In the genomic region with DNA sequence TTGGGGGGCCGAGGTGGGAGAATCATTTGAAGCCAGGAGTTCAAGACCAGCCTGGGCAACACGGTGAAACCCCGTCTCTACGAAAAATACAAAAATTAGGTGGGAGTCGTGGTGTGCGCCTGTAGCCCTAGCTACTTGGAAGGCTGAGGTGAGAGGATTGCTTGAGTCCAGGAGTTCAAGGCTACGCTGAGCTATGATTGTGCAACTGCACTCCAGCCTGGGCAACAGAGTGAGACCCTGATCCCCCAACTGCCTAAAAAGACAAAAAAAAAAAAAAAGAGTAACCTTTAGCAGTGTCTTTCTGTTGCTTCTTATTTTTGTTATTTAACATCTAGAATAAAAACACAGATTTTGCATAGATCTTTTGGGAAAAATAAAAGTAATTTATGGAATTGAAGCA, we compare ENCODE assay signal across 23 cellular contexts. TPM values are rescaled to one million over a fixed set of nuclear protein-coding genes. Genes with fewer than 3 reads are reported as not detected.
"Had no signal": no experiment of that assay in that cellular context is flagged by ENCODE, and none has a peak within 500 bp of the region (broad histone marks: within the 10 kb centered on the region; RNA-seq: fewer than 3 reads in every experiment).

No MANE protein-coding gene starts in this region.

- DNase-seq: Kasumi-1, MM.1S, NCI-H1092 treated with DMSO at 0.1 percent for 48 hours, NCI-H1436, NCI-H187, NCI-H2029, NCI-H2081 treated with DMSO at 0.1 percent for 48 hours, NCI-H2171, NCI-H226, NCI-H446, NCI-H510A, NCI-H524 treated with DMSO at 0.1 percent for 48 hours, NCI-H69, NCI-H774, Right ventricle myocardium superior, RPMI8226, SIG-M5 had no signal

- H3K9me3 ChIP-seq: SJSA1 had no signal

- H3K27me3 ChIP-seq: SJSA1 had no signal

- H3K9ac ChIP-seq: KMS-11 had no signal

- H3K4me3 ChIP-seq: SJSA1, SK-N-MC had no signal

- FAIRE-seq: HTR-8/SVneo, RCC 7860 had no signal

- H3K4me1 ChIP-seq: SJSA1 had no signal

- H3K4me2 ChIP-seq: KMS-11 had no signal

- H3K27ac ChIP-seq: HL-60, KMS-11, SJSA1, SK-N-MC had no signal

RNA-seq across cellular contexts. Expression of a gene that starts 57.6 kb away (rescaled TPM):
- total RNA-seq: Right ventricle myocardium superior had no signal
